Comparison of ENCODE assay signal across 1 cellular context in genomic region chr21:41651830-41652229, GRCh38.
TF ChIP-seq lines count a peak whose summit lies in the region.

No MANE protein-coding gene starts in this region.

TF ChIP-seq in WTC11, 78 proteins besides CTCF, POLR2A, EP300 and RAD21 (continued from another document):
- TF ChIP-seq ZNF121 (CRISPR knock-in tag; IDR thresholded peaks at IDR 0.05), result no peak
- TF ChIP-seq MYBL2 (CRISPR knock-in tag; IDR thresholded peaks at IDR 0.05), result no peak
- no peak for TF ChIP-seq ZNF396 (CRISPR knock-in tag; IDR thresholded peaks at IDR 0.05; ENCODE audit: borderline replicate concordance)
- TF ChIP-seq, protein P1, sequence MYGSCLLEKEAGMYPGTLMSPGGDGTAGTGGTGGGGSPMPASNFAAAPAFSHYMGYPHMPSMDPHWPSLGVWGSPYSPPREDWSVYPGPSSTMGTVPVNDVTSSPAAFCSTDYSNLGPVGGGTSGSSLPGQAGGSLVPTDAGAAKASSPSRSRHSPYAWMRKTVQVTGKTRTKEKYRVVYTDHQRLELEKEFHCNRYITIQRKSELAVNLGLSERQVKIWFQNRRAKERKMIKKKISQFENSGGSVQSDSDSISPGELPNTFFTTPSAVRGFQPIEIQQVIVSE (CRISPR knock-in tag; IDR thresholded peaks at IDR 0.05; ENCODE audit: borderline replicate concordance), result no peak
- no peak for TF ChIP-seq ZNF232 (CRISPR knock-in tag; IDR thresholded peaks at IDR 0.05)
- TF ChIP-seq ZNF219 (CRISPR knock-in tag; IDR thresholded peaks at IDR 0.05; ENCODE audit: borderline replicate concordance), result no peak
- TF ChIP-seq, protein P2, sequence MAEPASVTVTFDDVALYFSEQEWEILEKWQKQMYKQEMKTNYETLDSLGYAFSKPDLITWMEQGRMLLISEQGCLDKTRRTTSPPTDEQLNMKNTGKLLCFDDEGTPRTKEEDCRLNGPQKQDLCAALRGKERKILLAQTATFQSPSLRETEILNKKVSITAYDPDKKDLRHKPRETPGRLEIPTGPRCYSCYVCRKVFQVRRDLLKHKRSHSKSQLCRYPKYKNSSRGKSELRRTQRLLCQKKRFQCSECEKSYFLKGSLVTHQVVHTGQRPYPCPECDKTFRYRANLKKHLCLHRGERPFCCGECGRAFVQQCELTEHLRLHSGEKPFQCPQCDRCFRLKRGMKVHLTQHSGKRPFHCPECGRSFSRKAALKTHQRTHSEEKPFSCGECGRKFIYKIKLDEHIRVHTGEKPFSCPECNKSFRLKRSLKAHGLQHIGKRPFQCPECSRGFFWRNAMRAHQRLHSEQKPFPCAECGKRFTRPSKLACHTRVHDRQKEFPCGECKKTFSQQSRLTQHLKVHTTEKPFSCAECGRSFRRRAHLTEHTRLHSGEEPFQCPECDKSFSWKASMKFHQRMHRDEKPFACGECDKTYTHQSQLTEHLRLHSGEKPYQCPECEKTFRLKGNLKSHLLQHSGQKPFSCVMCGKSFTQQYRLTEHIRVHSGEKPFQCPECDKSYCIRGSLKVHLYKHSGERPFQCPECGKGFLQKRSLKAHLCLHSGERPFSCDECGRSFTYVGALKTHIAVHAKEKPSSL (CRISPR knock-in tag; conservative IDR thresholded peaks at IDR 0.05), result no peak
- no peak for TF ChIP-seq CBFB (CRISPR knock-in tag; IDR thresholded peaks at IDR 0.05; ENCODE audit: low read depth)
- TF ChIP-seq KAT7 (CRISPR knock-in tag; IDR thresholded peaks at IDR 0.05; ENCODE audit: borderline replicate concordance), result no peak
- no peak for TF ChIP-seq GABPB1 (CRISPR knock-in tag; IDR thresholded peaks at IDR 0.05)
- TF ChIP-seq ZNF532 (CRISPR knock-in tag; IDR thresholded peaks at IDR 0.05; ENCODE audit: borderline replicate concordance), result no peak
- TF ChIP-seq TCF7 (CRISPR knock-in tag; IDR thresholded peaks at IDR 0.05; ENCODE audit: low read depth), result no peak
- TF ChIP-seq NFE2L1 (CRISPR knock-in tag; IDR thresholded peaks at IDR 0.05), result no peak
